9 cellular contexts compared by ENCODE assay signal in genomic region chr10:122140941-122141623, GRCh38.
DNase-seq lines count a peak whose midpoint lies in the region; ATAC-seq, FAIRE-seq and TF ChIP-seq lines count a peak whose summit lies in the region.
"Had no signal": no experiment of that assay in that cellular context is flagged by ENCODE, and none has a peak within 500 bp of the region (broad histone marks: within the 10 kb centered on the region; RNA-seq: fewer than 3 reads in every experiment).

No MANE protein-coding gene starts in this region.

- H3K27ac Mint-ChIP-seq in CD14-positive monocyte (peak overlapping the region in 3 of 7 donors; percentile 0 to 47 (median 16)), neural crest cell (ENCODE audit: unreplicated experiment) (peak overlapping the region; percentile 22)

- H3K27me3 Mint-ChIP-seq in CD14-positive monocyte (ENCODE audit: low read depth in 3 of 3), result peaks cover 5 to 15% (median 8%) of the 10 kb centered on the region in 3 donors
- no peaks in the 10 kb centered on the region for H3K27me3 Mint-ChIP-seq in neural crest cell (ENCODE audit: low read depth)

- DNase-seq in CD14-positive monocyte (ENCODE audit: low spot score) (peak; percentile 78), NCI-H69 (lab: John Stamatoyannopoulos, UW) (peak; percentile 84), epithelial cell of prostate (ENCODE audit: low read depth, low spot score) (peak; percentile 29), neural crest cell (ENCODE audit: low read depth, low spot score) (no peak), D721Med (ENCODE audit: insufficient read length, low spot score) (no peak)

- ATAC-seq in HG03159 (IDR thresholded peaks at IDR 0.05; ENCODE audit: unreplicated experiment) (no peak), HG02610 (IDR thresholded peaks at IDR 0.05; ENCODE audit: unreplicated experiment) (no peak), HG03139 (IDR thresholded peaks at IDR 0.05; ENCODE audit: unreplicated experiment) (no peak)

- H3K36me3 Mint-ChIP-seq in CD14-positive monocyte (no peaks in the 10 kb centered on the region), neural crest cell (ENCODE audit: low read depth) (peaks cover 16% of the 10 kb centered on the region)

- FAIRE-seq in D721Med (lab: Jason Lieb, UNC), result no peak
- FAIRE-seq: GM18507 had no signal

- peaks cover 28% of the 10 kb centered on the region for H3K4me1 Mint-ChIP-seq in CD14-positive monocyte
- H3K4me1 Mint-ChIP-seq in neural crest cell, result peaks cover 36% of the 10 kb centered on the region

- peak overlapping the region; percentile 63 for H3K27ac ChIP-seq in epithelial cell of prostate

- intact Hi-C loops in CD14-positive monocyte (cut with micrococcal nuclease), result no loop called here

- H3K9me3 Mint-ChIP-seq in CD14-positive monocyte, result peaks cover 5 to 15% (median 8%) of the 10 kb centered on the region in 7 donors
- H3K9me3 Mint-ChIP-seq in neural crest cell, result peaks cover 4% of the 10 kb centered on the region

- no peak for TF ChIP-seq CTCF in CD14-positive monocyte (IDR thresholded peaks at IDR 0.05)
- no peak for TF ChIP-seq CTCF in neural crest cell (conservative IDR thresholded peaks at IDR 0.05)
- TF ChIP-seq CTCF in D721Med (IDR thresholded peaks at IDR 0.05; ENCODE audit: insufficient read depth, missing control alignments), result no peak

- peak overlapping the region in 1 of 2 donors; percentile 17 for H3K4me3 Mint-ChIP-seq in CD14-positive monocyte
- H3K4me3 Mint-ChIP-seq in neural crest cell, result no peak overlapping the region

Comparison
In these comparisons a context has a peak if more than half of its experiments do, and no peak if none do; other contexts are left out.
1. DNase-seq: peak in CD14-positive monocyte (single experiment), NCI-H69 (single experiment) and epithelial cell of prostate (single experiment); none in neural crest cell (single experiment) and D721Med (single experiment).